1 cellular context compared by ENCODE assay signal in genomic region chr21:46461909-46462308, GRCh38.
TF ChIP-seq lines count a peak whose summit lies in the region.

No MANE protein-coding gene starts in this region.

TF ChIP-seq in K562, 482 proteins besides CTCF, POLR2A, EP300 and RAD21:
- TF ChIP-seq CLOCK (CRISPR knock-in tag; IDR thresholded peaks at IDR 0.05; ENCODE audit: borderline replicate concordance) = no peak
- no peak for TF ChIP-seq THRAP3 (IDR thresholded peaks at IDR 0.05; ENCODE audit: borderline replicate concordance)
- no peak for TF ChIP-seq SUPT5H (IDR thresholded peaks at IDR 0.05)
- TF ChIP-seq NFIX (CRISPR knock-in tag; IDR thresholded peaks at IDR 0.05; ENCODE audit: low read depth) = no peak
- no peak for TF ChIP-seq ZBED1 (IDR thresholded peaks at IDR 0.05)
- TF ChIP-seq CBX3 (IDR thresholded peaks at IDR 0.05; ENCODE audit: borderline replicate concordance in 1 of 2, low read length in 2 of 2) = no peak
- TF ChIP-seq ZNF354B (CRISPR knock-in tag; IDR thresholded peaks at IDR 0.05) = no peak
- no peak for TF ChIP-seq TRIM25 (IDR thresholded peaks at IDR 0.05; ENCODE audit: borderline replicate concordance)
- no peak for TF ChIP-seq KLF13 (tag; IDR thresholded peaks at IDR 0.05; ENCODE audit: borderline replicate concordance, low read depth)
- no peak for TF ChIP-seq MTA1 (IDR thresholded peaks at IDR 0.05; ENCODE audit: borderline replicate concordance)
- TF ChIP-seq PREB (CRISPR knock-in tag; IDR thresholded peaks at IDR 0.05) = no peak
- no peak for TF ChIP-seq NCOA6 (IDR thresholded peaks at IDR 0.05)
- TF ChIP-seq E2F3 (CRISPR knock-in tag; IDR thresholded peaks at IDR 0.05) = no peak
- no peak for TF ChIP-seq HOXB6 (CRISPR knock-in tag; IDR thresholded peaks at IDR 0.05; ENCODE audit: borderline replicate concordance)
- TF ChIP-seq ZBTB9 (CRISPR knock-in tag; IDR thresholded peaks at IDR 0.05) = no peak
- no peak for TF ChIP-seq SPI1 (IDR thresholded peaks at IDR 0.05; ENCODE audit: borderline replicate concordance, low read depth, low read length)
- TF ChIP-seq MAX (CRISPR knock-in tag; IDR thresholded peaks at IDR 0.05) = no peak
- TF ChIP-seq SOX6 (IDR thresholded peaks at IDR 0.05) = no peak
